In genomic region chr15:27573800-27574485, GRCh38 we compare ENCODE assay signal across 28 cellular contexts.
"Had no signal": no experiment of that assay in that cellular context is flagged by ENCODE, and none has a peak within 500 bp of the region (broad histone marks: within the 10 kb centered on the region; RNA-seq: fewer than 3 reads in every experiment).

No MANE protein-coding gene starts in this region.

- H3K4me1 Mint-ChIP-seq: activated CD4-positive, alpha-beta T cell treated with anti-CD3 and anti-CD28 coated beads, Interleukin-2, amount 10 ng/mL, durations not matched to agents 24 days and 14 days; activated naive CD4-positive, alpha-beta T cell treated with anti-CD3 and anti-CD28 coated beads, Interleukin-2, amount 10 ng/mL, durations not matched to agents 7 days and 5 days; activated naive CD8-positive, alpha-beta T cell treated with anti-CD3 and anti-CD28 coated beads, Interleukin-2, amount 10 ng/mL, durations not matched to agents 7 days and 5 days; mesothelial cell of epicardium; naive thymus-derived CD4-positive, alpha-beta T cell; stimulated activated naive B cell treated with anti-CD40 and anti-IgM and Interleukin-4, amounts not matched to agents 10 μg/mL and 1 μg/mL and 100 μg/mL, for 72 hours; T-helper 17 cell had no signal

- H3K27me3 Mint-ChIP-seq: activated CD4-positive, alpha-beta memory T cell treated with anti-CD3 and anti-CD28 coated beads for 36 hours; activated CD4-positive, alpha-beta T cell treated with anti-CD3 and anti-CD28 coated beads, Interleukin-2, amount 10 ng/mL, durations not matched to agents 24 days and 14 days; activated naive CD4-positive, alpha-beta T cell treated with anti-CD3 and anti-CD28 coated beads, Interleukin-2, amount 10 ng/mL, durations not matched to agents 7 days and 5 days; activated naive CD8-positive, alpha-beta T cell treated with anti-CD3 and anti-CD28 coated beads, Interleukin-2, amount 10 ng/mL, durations not matched to agents 7 days and 5 days; effector memory CD8-positive, alpha-beta T cell; naive thymus-derived CD4-positive, alpha-beta T cell; stimulated activated naive B cell treated with anti-CD40 and anti-IgM and Interleukin-4, amounts not matched to agents 10 μg/mL and 1 μg/mL and 100 μg/mL, for 72 hours; T-helper 17 cell had no signal

- H3K36me3 Mint-ChIP-seq: activated CD4-positive, alpha-beta memory T cell treated with anti-CD3 and anti-CD28 coated beads for 36 hours; activated naive CD8-positive, alpha-beta T cell treated with anti-CD3 and anti-CD28 coated beads, Interleukin-2, amount 10 ng/mL, durations not matched to agents 7 days and 5 days; mesothelial cell of epicardium; stimulated activated naive B cell treated with anti-CD40 and anti-IgM and Interleukin-4, amounts not matched to agents 10 μg/mL and 1 μg/mL and 100 μg/mL, for 72 hours had no signal

- H3K9me3 Mint-ChIP-seq: effector memory CD8-positive, alpha-beta T cell; mesothelial cell of epicardium; stimulated activated naive B cell treated with anti-CD40 and anti-IgM and Interleukin-4, amounts not matched to agents 10 μg/mL and 1 μg/mL and 100 μg/mL, for 72 hours had no signal

- H3K27ac ChIP-seq: ascending aorta, brain microvascular endothelial cell, foreskin keratinocyte, heart right ventricle, right atrium auricular region, stomach, tibial artery, upper lobe of right lung had no signal

- H3K4me3 Mint-ChIP-seq: activated CD4-positive, alpha-beta memory T cell treated with anti-CD3 and anti-CD28 coated beads for 36 hours; activated CD4-positive, alpha-beta T cell treated with anti-CD3 and anti-CD28 coated beads, Interleukin-2, amount 10 ng/mL, durations not matched to agents 24 days and 14 days; activated naive CD4-positive, alpha-beta T cell treated with anti-CD3 and anti-CD28 coated beads, Interleukin-2, amount 10 ng/mL, durations not matched to agents 7 days and 5 days; activated naive CD8-positive, alpha-beta T cell treated with anti-CD3 and anti-CD28 coated beads, Interleukin-2, amount 10 ng/mL, durations not matched to agents 7 days and 5 days; activated T-helper 1 cell treated with anti-CD3 and anti-CD28 coated beads, Interleukin-12 subunit alpha, Interleukin-12 subunit beta, Interleukin-2, Interleukin-4 antibody, amounts not matched to agents 30 ng/mL and 10 ng/mL and 1 ng/mL, durations not matched to agents 14 hours and 24 hours and 36 hours; effector memory CD8-positive, alpha-beta T cell; mesothelial cell of epicardium; naive thymus-derived CD4-positive, alpha-beta T cell; stimulated activated naive B cell treated with anti-CD40 and anti-IgM and Interleukin-4, amounts not matched to agents 10 μg/mL and 1 μg/mL and 100 μg/mL, for 72 hours; T-helper 17 cell had no signal

- H3K4me3 ChIP-seq: ascending aorta, heart right ventricle, right atrium auricular region, smooth muscle cell, stomach, tibial artery, upper lobe of right lung had no signal

- H3K36me3 ChIP-seq: ascending aorta, brain microvascular endothelial cell, heart right ventricle, right atrium auricular region, stomach, tibial artery, upper lobe of right lung had no signal

- DNase-seq: activated CD4-positive, alpha-beta memory T cell treated with anti-CD3 and anti-CD28 coated beads for 36 hours; activated CD4-positive, alpha-beta T cell treated with anti-CD3 and anti-CD28 coated beads, Interleukin-2, amount 10 ng/mL, durations not matched to agents 24 days and 14 days; activated CD4-positive, CD25-positive, alpha-beta regulatory T cell treated with anti-CD3 and anti-CD28 coated beads, Interleukin-2, amount 50 U/mL, for 72 hours; activated CD8-positive, alpha-beta memory T cell treated with anti-CD3 and anti-CD28 coated beads, Interleukin-2, amount 50 U/mL, for 4 hours; activated gamma-delta T cell; activated naive CD4-positive, alpha-beta T cell treated with anti-CD3 and anti-CD28 coated beads, Interleukin-2, amount 10 ng/mL, durations not matched to agents 7 days and 5 days; activated naive CD8-positive, alpha-beta T cell treated with anti-CD3 and anti-CD28 coated beads, Interleukin-2, amount 10 ng/mL, durations not matched to agents 7 days and 5 days; activated T-cell treated with anti-CD3 and anti-CD28 coated beads, Interleukin-2, amount 50 U/mL, for 1 hour; brain microvascular endothelial cell; cortex of kidney; effector memory CD8-positive, alpha-beta T cell; foreskin keratinocyte; heart right ventricle; mammary epithelial cell; naive thymus-derived CD4-positive, alpha-beta T cell; posterior cingulate gyrus; stimulated activated CD4-positive, alpha-beta T cell treated with anti-CD3 and anti-CD28 coated beads, Interleukin-2, amount 100 ng/mL, for 24 hours; stimulated activated naive B cell treated with anti-CD40 and anti-IgM and Interleukin-4, amounts not matched to agents 10 μg/mL and 1 μg/mL and 100 μg/mL, for 72 hours; stomach; T-helper 17 cell; T1000; tibial artery; upper lobe of right lung had no signal

- H3K4me2 ChIP-seq: smooth muscle cell had no signal

- H3K27me3 ChIP-seq: ascending aorta, brain microvascular endothelial cell, foreskin keratinocyte, right atrium auricular region, stomach, tibial artery, upper lobe of right lung had no signal

- H3K9me3 ChIP-seq: ascending aorta, right atrium auricular region, tibial artery, upper lobe of right lung had no signal

- H3K27ac Mint-ChIP-seq: activated CD4-positive, alpha-beta memory T cell treated with anti-CD3 and anti-CD28 coated beads for 36 hours; activated CD4-positive, alpha-beta T cell treated with anti-CD3 and anti-CD28 coated beads, Interleukin-2, amount 10 ng/mL, durations not matched to agents 24 days and 14 days; activated naive CD4-positive, alpha-beta T cell treated with anti-CD3 and anti-CD28 coated beads, Interleukin-2, amount 10 ng/mL, durations not matched to agents 7 days and 5 days; activated naive CD8-positive, alpha-beta T cell treated with anti-CD3 and anti-CD28 coated beads, Interleukin-2, amount 10 ng/mL, durations not matched to agents 7 days and 5 days; activated T-helper 1 cell treated with anti-CD3 and anti-CD28 coated beads, Interleukin-12 subunit alpha, Interleukin-12 subunit beta, Interleukin-2, Interleukin-4 antibody, amounts not matched to agents 30 ng/mL and 10 ng/mL and 1 ng/mL, durations not matched to agents 14 hours and 24 hours and 36 hours; effector memory CD8-positive, alpha-beta T cell; mesothelial cell of epicardium; naive thymus-derived CD4-positive, alpha-beta T cell; stimulated activated naive B cell treated with anti-CD40 and anti-IgM and Interleukin-4, amounts not matched to agents 10 μg/mL and 1 μg/mL and 100 μg/mL, for 72 hours; T-helper 17 cell had no signal

- H3K4me1 ChIP-seq: ascending aorta, foreskin keratinocyte, heart right ventricle, right atrium auricular region, stomach, tibial artery, upper lobe of right lung had no signal
